ENCODE assay signal across 25 cellular contexts in the genomic region with DNA sequence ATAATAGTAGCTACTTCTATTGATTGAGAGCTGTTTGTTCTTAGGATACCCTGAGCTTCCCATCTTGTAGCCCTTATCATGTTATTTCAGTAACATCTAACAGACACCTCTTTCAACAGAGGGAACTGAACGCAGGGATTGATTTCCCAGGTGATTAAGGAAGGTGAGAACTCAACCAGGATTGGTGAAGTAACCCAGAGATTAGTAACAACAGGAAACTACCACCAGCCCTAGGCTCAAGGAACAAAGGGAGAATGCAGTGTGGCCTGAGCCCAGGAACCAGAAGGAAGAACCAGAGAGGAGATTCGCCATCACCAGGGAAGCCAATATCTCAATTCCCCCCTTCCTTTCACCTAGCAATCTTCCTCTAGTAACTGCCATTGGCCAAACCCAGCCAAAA. TPM values are rescaled to one million over a fixed set of nuclear protein-coding genes. Genes with fewer than 3 reads are reported as not detected.
DNase-seq lines count a peak whose midpoint lies in the region; ATAC-seq and TF ChIP-seq lines count a peak whose summit lies in the region.
"Had no signal": no experiment of that assay in that cellular context is flagged by ENCODE, and none has a peak within 500 bp of the region (broad histone marks: within the 10 kb centered on the region; RNA-seq: fewer than 3 reads in every experiment).

No MANE protein-coding gene starts in this region.

- H2AFZ ChIP-seq in Karpas-422 (ENCODE audit: low read length): no peak overlapping the region

- H3K27ac ChIP-seq in BLaER1: no peak overlapping the region
- no peak overlapping the region for H3K27ac ChIP-seq in Karpas-422 (ENCODE audit: low read length)
- no peak overlapping the region for H3K27ac ChIP-seq in right atrium auricular region
- H3K27ac ChIP-seq: KMS-11 had no signal

- H3K9me3 ChIP-seq in BLaER1: no peaks in the 10 kb centered on the region
- H3K9me3 ChIP-seq in Karpas-422 (ENCODE audit: low read length): no peaks in the 10 kb centered on the region
- no peaks in the 10 kb centered on the region for H3K9me3 ChIP-seq in right atrium auricular region
- H3K9me3 ChIP-seq: A549 had no signal

- H3K4me1 ChIP-seq in BLaER1 (peaks cover 40% of the 10 kb centered on the region), Karpas-422 (ENCODE audit: low read length) (peaks cover 34% of the 10 kb centered on the region), right atrium auricular region (no peaks in the 10 kb centered on the region)

- H3K36me3 ChIP-seq in BLaER1 (no peaks in the 10 kb centered on the region), Karpas-422 (ENCODE audit: insufficient read depth, low read length) (no peaks in the 10 kb centered on the region), right atrium auricular region (peaks cover 8% of the 10 kb centered on the region)

- H4K20me1 ChIP-seq in BLaER1: peaks cover 7% of the 10 kb centered on the region; the same call in 1 of the 2 replicates
- peaks cover 3% of the 10 kb centered on the region; the same call in 1 of the 2 replicates for H4K20me1 ChIP-seq in Karpas-422 (ENCODE audit: insufficient read depth, low read depth, low read length)

- H3K9ac ChIP-seq in BLaER1 (no peak overlapping the region), Karpas-422 (ENCODE audit: low read length) (no peak overlapping the region)
- H3K9ac ChIP-seq: KMS-11 had no signal

- H3K9me3 Mint-ChIP-seq in central memory CD8-positive, alpha-beta T cell: no peaks in the 10 kb centered on the region
- H3K9me3 Mint-ChIP-seq in stimulated activated effector memory CD8-positive, alpha-beta T cell treated with anti-CD3 and anti-CD28 coated beads, Interleukin-12 subunit alpha, Interleukin-12 subunit beta, amount 100 ng/mL, for 72 hours: no peaks in the 10 kb centered on the region
- H3K9me3 Mint-ChIP-seq: CD8-positive, alpha-beta memory T cell had no signal

- peak overlapping the region; percentile 54 for H3K27ac Mint-ChIP-seq in central memory CD8-positive, alpha-beta T cell (ENCODE audit: low read depth)
- H3K27ac Mint-ChIP-seq in stimulated activated effector memory CD8-positive, alpha-beta T cell treated with anti-CD3 and anti-CD28 coated beads, Interleukin-12 subunit alpha, Interleukin-12 subunit beta, amount 100 ng/mL, for 72 hours: peak overlapping the region; percentile 85

- H3K79me2 ChIP-seq in Karpas-422 (ENCODE audit: low read length): no peaks in the 10 kb centered on the region

- H3K4me3 ChIP-seq in BLaER1 (no peak overlapping the region), Karpas-422 (ENCODE audit: low read length) (no peak overlapping the region), right atrium auricular region (no peak overlapping the region)
- H3K4me3 ChIP-seq: A549 had no signal

- peaks cover 12% of the 10 kb centered on the region for H3K4me1 Mint-ChIP-seq in central memory CD8-positive, alpha-beta T cell
- H3K4me1 Mint-ChIP-seq in stimulated activated effector memory CD8-positive, alpha-beta T cell treated with anti-CD3 and anti-CD28 coated beads, Interleukin-12 subunit alpha, Interleukin-12 subunit beta, amount 100 ng/mL, for 72 hours: peaks cover 50% of the 10 kb centered on the region

- H3K27me3 ChIP-seq in BLaER1 (no peaks in the 10 kb centered on the region), Karpas-422 (ENCODE audit: low read length) (no peaks in the 10 kb centered on the region), right atrium auricular region (no peaks in the 10 kb centered on the region)

- no peaks in the 10 kb centered on the region for H3K9me2 ChIP-seq in Karpas-422 (replicated peaks; ENCODE audit: insufficient read depth, low read length)

- no peak overlapping the region for H3K4me3 Mint-ChIP-seq in central memory CD8-positive, alpha-beta T cell
- no peak overlapping the region for H3K4me3 Mint-ChIP-seq in stimulated activated effector memory CD8-positive, alpha-beta T cell treated with anti-CD3 and anti-CD28 coated beads, Interleukin-12 subunit alpha, Interleukin-12 subunit beta, amount 100 ng/mL, for 72 hours
- H3K4me3 Mint-ChIP-seq: CD8-positive, alpha-beta memory T cell had no signal

- H3K4me2 ChIP-seq in BLaER1 (peak overlapping the region; percentile 74), Karpas-422 (ENCODE audit: low read depth, low read length, poor library complexity, severe bottlenecking) (peak overlapping the region; percentile 65)
- H3K4me2 ChIP-seq: A549, KMS-11 had no signal

- ATAC-seq in central memory CD8-positive, alpha-beta T cell (replicated peaks; ENCODE audit: extremely low read depth, poor library complexity, severe bottlenecking): no peak
- no peak for ATAC-seq in stimulated activated effector memory CD8-positive, alpha-beta T cell treated with anti-CD3 and anti-CD28 coated beads, Interleukin-12 subunit alpha, Interleukin-12 subunit beta, amount 100 ng/mL, for 72 hours
- ATAC-seq: A549, HCT116, PC-3 had no signal

- TF ChIP-seq CTCF in right atrium auricular region (IDR thresholded peaks at IDR 0.05): no peak

- no peaks in the 10 kb centered on the region for H3K27me3 Mint-ChIP-seq in central memory CD8-positive, alpha-beta T cell
- H3K27me3 Mint-ChIP-seq: CD8-positive, alpha-beta memory T cell had no signal

- DNase-seq in Karpas-422: no peak
- no peak for DNase-seq in central memory CD8-positive, alpha-beta T cell (ENCODE audit: low spot score in 2 of 2)
- DNase-seq in stimulated activated effector memory CD8-positive, alpha-beta T cell treated with anti-CD3 and anti-CD28 coated beads, Interleukin-12 subunit alpha, Interleukin-12 subunit beta, amount 100 ng/mL, for 72 hours (ENCODE audit: low spot score in 2 of 2): no peak
- no peak for DNase-seq in NCI-H226
- no peak for DNase-seq in right atrium auricular region (ENCODE audit: low spot score)
- DNase-seq in amniotic stem cell (lab: John Stamatoyannopoulos, UW): no peak
- DNase-seq: C1 segment of cervical spinal cord; Calu3; CD8-positive, alpha-beta memory T cell; DMS153; IMR-90; NCI-H1105; NCI-H2029 treated with DMSO at 0.1 percent for 48 hours; NCI-H446; NCI-H526; PC-3; RPMI8226; SHP77; SW 1271 had no signal

- H3K36me3 Mint-ChIP-seq in central memory CD8-positive, alpha-beta T cell (ENCODE audit: insufficient read depth): peaks cover 7% of the 10 kb centered on the region
- no peaks in the 10 kb centered on the region for H3K36me3 Mint-ChIP-seq in stimulated activated effector memory CD8-positive, alpha-beta T cell treated with anti-CD3 and anti-CD28 coated beads, Interleukin-12 subunit alpha, Interleukin-12 subunit beta, amount 100 ng/mL, for 72 hours

RNA-seq across cellular contexts. Expression of a gene that starts 8.5 kb away (rescaled TPM):
- 9.7 and 10.9 TPM in 2 replicates for total RNA-seq in Karpas-422 (2014; rRNA removed; shearing (Covaris generic); ENCODE audit: low replicate concordance)
- 10 to 100 TPM in 1 of 2 donors, 1 to 10 TPM in 1; 9.6 to 10.1 TPM for total RNA-seq in right atrium auricular region
- total RNA-seq: Daoy had no signal

RNA-seq across cellular contexts. Expression of a gene that starts 49.6 kb away (rescaled TPM):
- 0.15 TPM in 1 of 2 replicates, not detected in the other for total RNA-seq in Karpas-422 (2014; rRNA removed; shearing (Covaris generic); ENCODE audit: low replicate concordance)
- total RNA-seq in right atrium auricular region: 1 to 10 TPM in 1 of 2 donors, under 1 TPM in 1; 0.74 to 1.1 TPM
- total RNA-seq: Calu3, Daoy, H1, IMR-90 had no signal
